Comparison of ENCODE assay signal across 21 cellular contexts in the genomic region with DNA sequence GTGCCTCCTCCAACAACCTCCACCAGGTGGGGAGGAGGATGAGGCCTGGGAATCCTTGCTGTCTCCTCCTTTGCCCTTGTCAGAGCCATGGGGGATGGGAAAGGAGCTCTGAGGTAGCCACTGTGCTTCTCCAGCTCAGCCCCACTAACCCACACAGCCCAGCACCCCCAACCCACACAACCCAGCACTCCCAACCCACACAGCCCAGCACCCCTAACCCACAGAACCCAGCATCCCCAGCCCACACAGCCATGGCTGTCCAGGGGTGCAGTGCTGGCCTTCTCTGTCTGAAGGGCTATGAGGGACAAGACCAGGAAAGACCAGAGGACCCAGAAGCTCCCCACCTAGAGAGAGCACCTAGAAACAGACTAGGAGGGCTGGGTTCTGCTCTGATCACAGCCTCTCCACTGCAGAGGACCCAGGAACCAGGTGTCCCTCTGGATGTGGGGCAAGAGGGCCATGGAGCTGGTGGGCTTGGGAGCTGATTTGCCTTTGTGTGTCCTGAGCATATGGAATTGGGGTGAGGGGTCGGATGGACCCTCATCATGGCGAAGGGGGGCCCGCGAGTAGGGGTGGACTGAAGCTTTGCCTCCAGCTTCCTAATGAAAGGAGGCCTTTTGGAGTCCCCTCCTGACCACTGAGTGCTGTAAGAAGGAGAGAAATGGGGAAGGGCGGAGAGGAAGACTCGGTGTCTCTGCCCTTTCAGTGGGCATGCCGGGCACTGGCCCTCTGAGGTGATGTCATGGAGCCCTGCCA.
"Had no signal": no experiment of that assay in that cellular context is flagged by ENCODE, and none has a peak within 500 bp of the region (broad histone marks: within the 10 kb centered on the region; RNA-seq: fewer than 3 reads in every experiment).

No MANE protein-coding gene starts in this region.

- H3K4me1 Mint-ChIP-seq: activated B cell treated with CpG ODN at 0.5 μM for 24 hours; activated naive CD8-positive, alpha-beta T cell treated with anti-CD3 and anti-CD28 coated beads for 36 hours; memory B cell had no signal

- H3K9me3 ChIP-seq: mucosa of descending colon, neutrophil had no signal

- H3K79me2 ChIP-seq: parathyroid adenoma had no signal

- H3K4me3 ChIP-seq: cardiac muscle cell, dorsolateral prefrontal cortex, mucosa of descending colon had no signal

- H3K27me3 Mint-ChIP-seq: stimulated activated naive CD8-positive, alpha-beta T cell treated with anti-CD3 and anti-CD28 coated beads, Interleukin-15, Interleukin-2, amounts not matched to agents 100 ng/mL and 50 ng/mL, for 24 hours had no signal

- H3K27ac Mint-ChIP-seq: activated B cell treated with CpG ODN at 0.5 μM for 24 hours; activated CD8-positive, alpha-beta T cell treated with anti-CD3 and anti-CD28 coated beads for 36 hours; activated naive CD8-positive, alpha-beta T cell treated with anti-CD3 and anti-CD28 coated beads for 36 hours; activated T-cell treated with anti-CD3 and anti-CD28 coated beads, Interleukin-2, amount 50 U/mL, for 72 hours; memory B cell; naive thymus-derived CD4-positive, alpha-beta T cell; stimulated activated naive CD8-positive, alpha-beta T cell treated with anti-CD3 and anti-CD28 coated beads, Interleukin-15, Interleukin-2, amounts not matched to agents 100 ng/mL and 50 ng/mL, for 24 hours had no signal

- H3K27ac ChIP-seq: cardiac muscle cell, dorsolateral prefrontal cortex, epithelial cell of prostate, neutrophil, parathyroid adenoma had no signal

- H3K4me3 Mint-ChIP-seq: activated B cell treated with CpG ODN at 0.5 μM for 24 hours; activated CD8-positive, alpha-beta T cell treated with anti-CD3 and anti-CD28 coated beads for 36 hours; activated naive CD8-positive, alpha-beta T cell treated with anti-CD3 and anti-CD28 coated beads for 36 hours; activated T-cell treated with anti-CD3 and anti-CD28 coated beads, Interleukin-2, amount 50 U/mL, for 72 hours; memory B cell; naive thymus-derived CD4-positive, alpha-beta T cell; stimulated activated naive CD8-positive, alpha-beta T cell treated with anti-CD3 and anti-CD28 coated beads, Interleukin-15, Interleukin-2, amounts not matched to agents 100 ng/mL and 50 ng/mL, for 24 hours had no signal

- ATAC-seq: activated CD8-positive, alpha-beta T cell treated with anti-CD3 and anti-CD28 coated beads for 36 hours; activated T-cell treated with anti-CD3 and anti-CD28 coated beads, Interleukin-2, amount 50 U/mL, for 72 hours; mucosa of descending colon; naive thymus-derived CD4-positive, alpha-beta T cell had no signal

- H3K36me3 ChIP-seq: cardiac muscle cell, neutrophil had no signal

- H3K27me3 ChIP-seq: dorsolateral prefrontal cortex, neutrophil had no signal

- H3K4me1 ChIP-seq: parathyroid adenoma had no signal

- H3K9me3 Mint-ChIP-seq: activated B cell treated with CpG ODN at 0.5 μM for 24 hours; activated CD8-positive, alpha-beta T cell treated with anti-CD3 and anti-CD28 coated beads for 36 hours; activated naive CD8-positive, alpha-beta T cell treated with anti-CD3 and anti-CD28 coated beads for 36 hours; activated T-cell treated with anti-CD3 and anti-CD28 coated beads, Interleukin-2, amount 50 U/mL, for 72 hours; memory B cell; naive thymus-derived CD4-positive, alpha-beta T cell; stimulated activated naive CD8-positive, alpha-beta T cell treated with anti-CD3 and anti-CD28 coated beads, Interleukin-15, Interleukin-2, amounts not matched to agents 100 ng/mL and 50 ng/mL, for 24 hours had no signal

- DNase-seq: activated B cell treated with CpG ODN at 0.5 μM for 24 hours; activated CD4-positive, alpha-beta T cell treated with anti-CD3 and anti-CD28 coated beads for 4 hours; activated CD8-positive, alpha-beta T cell treated with anti-CD3 and anti-CD28 coated beads for 36 hours; activated naive CD4-positive, alpha-beta T cell; activated naive CD8-positive, alpha-beta T cell treated with anti-CD3 and anti-CD28 coated beads for 36 hours; activated T-cell treated with anti-CD3 and anti-CD28 coated beads, Interleukin-2, amount 50 U/mL, for 72 hours; amniotic stem cell; foreskin fibroblast; mucosa of descending colon; stimulated activated CD4-positive, alpha-beta T cell treated with anti-CD3 and anti-CD28 coated beads, Interleukin-12 subunit alpha, Interleukin-12 subunit beta, amount 100 ng/mL, for 4 hours; stimulated activated CD4-positive, alpha-beta T cell treated with anti-CD3 and anti-CD28 coated beads, Interleukin-1b, Interleukin-23, amount 100 ng/mL, for 48 hours; stimulated activated CD8-positive, alpha-beta memory T cell treated with anti-CD3 and anti-CD28 coated beads, Interleukin-4, amount 100 ng/mL, for 48 hours; SW 1271 had no signal

- H2AFZ ChIP-seq: parathyroid adenoma had no signal
